Comparison of ENCODE assay signal across 23 cellular contexts in the genomic region with DNA sequence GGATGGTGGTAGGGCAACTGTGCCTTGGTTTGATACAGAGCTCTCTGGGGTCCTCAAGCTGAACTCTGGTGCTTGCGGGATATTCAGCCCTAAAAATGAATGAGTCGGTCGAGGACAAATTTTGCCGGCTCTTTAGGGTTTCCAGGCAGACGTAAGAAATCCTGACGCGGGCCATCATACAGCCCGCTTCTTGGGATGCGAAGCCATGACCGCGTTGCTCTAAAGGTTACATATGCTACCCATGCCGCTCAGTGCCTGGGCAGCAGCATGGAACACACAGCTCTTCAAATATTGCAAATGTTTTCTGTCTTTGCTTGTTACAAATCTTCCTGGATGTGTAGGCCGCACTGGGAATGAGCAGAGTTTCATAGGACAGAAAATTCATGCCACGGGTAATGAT. TPM values are rescaled to one million over a fixed set of nuclear protein-coding genes. Genes with fewer than 3 reads are reported as not detected.
DNase-seq lines count a peak whose midpoint lies in the region; ATAC-seq and TF ChIP-seq lines count a peak whose summit lies in the region.
"Had no signal": no experiment of that assay in that cellular context is flagged by ENCODE, and none has a peak within 500 bp of the region (broad histone marks: within the 10 kb centered on the region; RNA-seq: fewer than 3 reads in every experiment).

No MANE protein-coding gene starts in this region.

- peaks cover 18 to 22% of the 10 kb centered on the region in 2 donors for H3K4me1 Mint-ChIP-seq in natural killer cell treated with Interleukin-12 subunit alpha and Interleukin-12 subunit beta and Interleukin-15 and Interleukin-18, amount 100 ng/mL, for 72 hours (ENCODE audit: low read depth in 2 of 2)
- H3K4me1 Mint-ChIP-seq in natural killer cell (peaks cover 18 to 20% of the 10 kb centered on the region in 2 donors), endothelial cell (ENCODE audit: unreplicated experiment) (peaks cover 31% of the 10 kb centered on the region)

- intact Hi-C loops in natural killer cell (cut with micrococcal nuclease) (no loop called here), posterior vena cava (cut with DNase I) (no loop called here)

- H3K27ac Mint-ChIP-seq in natural killer cell treated with Interleukin-12 subunit alpha and Interleukin-12 subunit beta and Interleukin-15 and Interleukin-18, amount 100 ng/mL, for 72 hours = no peak overlapping the region
- H3K27ac Mint-ChIP-seq in natural killer cell = no peak overlapping the region
- H3K27ac Mint-ChIP-seq in endothelial cell (ENCODE audit: unreplicated experiment) = peak overlapping the region; percentile 15

- H3K9me3 Mint-ChIP-seq in natural killer cell treated with Interleukin-12 subunit alpha and Interleukin-12 subunit beta and Interleukin-15 and Interleukin-18, amount 100 ng/mL, for 72 hours = no peaks in the 10 kb centered on the region
- H3K9me3 Mint-ChIP-seq in natural killer cell (no peaks in the 10 kb centered on the region), endothelial cell (ENCODE audit: unreplicated experiment) (no peaks in the 10 kb centered on the region)
- H3K9me3 Mint-ChIP-seq: CD8-positive, alpha-beta memory T cell had no signal

- no peaks in the 10 kb centered on the region for H3K27me3 Mint-ChIP-seq in natural killer cell treated with Interleukin-12 subunit alpha and Interleukin-12 subunit beta and Interleukin-15 and Interleukin-18, amount 100 ng/mL, for 72 hours
- H3K27me3 Mint-ChIP-seq in natural killer cell (ENCODE audit: low read depth in 2 of 2) (no peaks in the 10 kb centered on the region), endothelial cell (ENCODE audit: unreplicated experiment) (peaks cover 11% of the 10 kb centered on the region)
- H3K27me3 Mint-ChIP-seq: CD8-positive, alpha-beta memory T cell had no signal

- TF ChIP-seq CTCF in natural killer cell (IDR thresholded peaks at IDR 0.05) (no peak), endothelial cell (IDR thresholded peaks at IDR 0.05; ENCODE audit: unreplicated experiment) (no peak)

- peak; percentile 52 for DNase-seq in natural killer cell treated with Interleukin-12 subunit alpha and Interleukin-12 subunit beta and Interleukin-15 and Interleukin-18, amount 100 ng/mL, for 72 hours (ENCODE audit: low spot score)
- DNase-seq in natural killer cell = no peak
- DNase-seq in endothelial cell (ENCODE audit: low spot score) = no peak
- peak; percentile 47 for DNase-seq in posterior vena cava (ENCODE audit: low spot score)
- no peak for DNase-seq in mucosa of gallbladder (ENCODE audit: low spot score)
- DNase-seq in DMS 273 (lab: John Stamatoyannopoulos, UW; ENCODE audit: unreplicated experiment) = no peak
- DNase-seq in HK-2 (ENCODE audit: unreplicated experiment) = no peak
- DNase-seq: C1 segment of cervical spinal cord; CD8-positive, alpha-beta memory T cell; DMS79 treated with DMSO at 0.1 percent for 48 hours; GF-D8; IMR-90; KG1; MM.1S; NCI-H2029; NCI-H446; NCI-H524 treated with DMSO at 0.1 percent for 48 hours; NCI-H82; NK-92 treated with Interleukin-12 subunit alpha and Interleukin-12 subunit beta, amount 100 ng/mL, for 24 hours; PC-3; Right ventricle myocardium superior; RPMI8226 had no signal

- ATAC-seq in natural killer cell treated with Interleukin-12 subunit alpha and Interleukin-12 subunit beta and Interleukin-15 and Interleukin-18, amount 100 ng/mL, for 72 hours = no peak
- no peak for ATAC-seq in natural killer cell
- no peak for ATAC-seq in HG03571 (IDR thresholded peaks at IDR 0.05; ENCODE audit: unreplicated experiment)
- ATAC-seq: PC-3 had no signal

- no peaks in the 10 kb centered on the region for H3K36me3 Mint-ChIP-seq in natural killer cell treated with Interleukin-12 subunit alpha and Interleukin-12 subunit beta and Interleukin-15 and Interleukin-18, amount 100 ng/mL, for 72 hours
- H3K36me3 Mint-ChIP-seq in natural killer cell = no peaks in the 10 kb centered on the region
- peaks cover 42% of the 10 kb centered on the region for H3K36me3 Mint-ChIP-seq in endothelial cell (ENCODE audit: low read depth, unreplicated experiment)

- no peak overlapping the region for H3K4me3 Mint-ChIP-seq in natural killer cell treated with Interleukin-12 subunit alpha and Interleukin-12 subunit beta and Interleukin-15 and Interleukin-18, amount 100 ng/mL, for 72 hours
- no peak overlapping the region for H3K4me3 Mint-ChIP-seq in natural killer cell
- no peak overlapping the region for H3K4me3 Mint-ChIP-seq in endothelial cell (ENCODE audit: unreplicated experiment)

RNA-seq across cellular contexts. Expression of gene NBDY, which starts 55.6 kb away (rescaled TPM):
- total RNA-seq in natural killer cell treated with Interleukin-12 subunit alpha and Interleukin-12 subunit beta and Interleukin-15 and Interleukin-18, amount 100 ng/mL, for 72 hours = 10 to 100 TPM; 12.7 to 35.3 TPM
- 10 to 100 TPM; 16.0 to 23.6 (median 16.6) TPM for total RNA-seq in natural killer cell
- 90.1 TPM for total RNA-seq in endothelial cell (ENCODE audit: unreplicated experiment)
- 10 to 100 TPM; 30.4 to 37.8 TPM for total RNA-seq in posterior vena cava
- total RNA-seq in mucosa of gallbladder = 61.4 TPM

Comparison
In these comparisons a context has a peak if more than half of its experiments do, and no peak if none do; other contexts are left out.
1. DNase-seq: peak in natural killer cell treated with Interleukin-12 subunit alpha and Interleukin-12 subunit beta and Interleukin-15 and Interleukin-18, amount 100 ng/mL, for 72 hours (single experiment) and posterior vena cava (single experiment); none in natural killer cell (single experiment), endothelial cell (single experiment), mucosa of gallbladder (single experiment), DMS 273 (single experiment) and HK-2 (single experiment).